1 cellular context compared by ENCODE assay signal in genomic region chr11:113415343-113415742, GRCh38.
TF ChIP-seq lines count a peak whose summit lies in the region.

No MANE protein-coding gene starts in this region.

TF ChIP-seq in IMR-90, 13 proteins besides CTCF, POLR2A, EP300 and RAD21 (continued from another document):
- TF ChIP-seq USF2 (IDR thresholded peaks at IDR 0.05; ENCODE audit: low read depth, low read length) = no peak
- TF ChIP-seq CHD1 (IDR thresholded peaks at IDR 0.05; ENCODE audit: low read depth, low read length) = no peak
- no peak for TF ChIP-seq CEBPB (IDR thresholded peaks at IDR 0.05; ENCODE audit: low read depth, low read length)
- no peak for TF ChIP-seq BHLHE40 (IDR thresholded peaks at IDR 0.05; ENCODE audit: low read depth, low read length)
- TF ChIP-seq MAZ (IDR thresholded peaks at IDR 0.05; ENCODE audit: borderline replicate concordance, low read depth, low read length) = no peak
- TF ChIP-seq MAFK (IDR thresholded peaks at IDR 0.05; ENCODE audit: low read depth, low read length) = no peak
- TF ChIP-seq FOS (IDR thresholded peaks at IDR 0.05; ENCODE audit: low read depth, low read length) = no peak
- no peak for TF ChIP-seq NFE2L2 (IDR thresholded peaks at IDR 0.05; ENCODE audit: low read depth, low read length)
- TF ChIP-seq MXI1 (IDR thresholded peaks at IDR 0.05; ENCODE audit: borderline replicate concordance, low read depth, low read length) = no peak
- no peak for TF ChIP-seq RFX5 (IDR thresholded peaks at IDR 0.05; ENCODE audit: low read depth, low read length)
- no peak for TF ChIP-seq ELK1 (IDR thresholded peaks at IDR 0.05; ENCODE audit: borderline replicate concordance, low read depth, low read length)
- TF ChIP-seq RCOR1 (IDR thresholded peaks at IDR 0.05; ENCODE audit: insufficient replicate concordance, low read length) = no peak
